ENCODE assay signal across 18 cellular contexts in the genomic region with DNA sequence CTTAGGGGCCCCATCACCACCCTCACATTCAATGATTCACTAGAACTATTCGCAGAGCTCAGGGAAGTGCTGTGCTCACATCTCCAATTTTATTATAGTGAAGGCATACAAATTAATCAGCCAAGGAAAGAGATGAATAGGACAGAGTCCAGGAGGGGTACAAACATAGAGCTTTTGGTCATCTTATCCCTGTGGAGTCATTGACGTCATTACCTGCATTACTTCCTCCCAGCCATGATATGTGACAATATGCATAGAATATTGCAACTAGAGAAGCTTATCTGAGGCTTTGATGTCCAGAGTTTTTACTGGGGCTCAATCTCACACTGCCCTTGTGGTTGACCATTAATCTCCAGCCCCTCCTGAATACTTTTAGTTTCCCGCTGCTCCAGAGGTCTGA. TPM values are rescaled to one million over a fixed set of nuclear protein-coding genes. Genes with fewer than 3 reads are reported as not detected.
DNase-seq lines count a peak whose midpoint lies in the region; ATAC-seq and TF ChIP-seq lines count a peak whose summit lies in the region.
"Had no signal": no experiment of that assay in that cellular context is flagged by ENCODE, and none has a peak within 500 bp of the region (broad histone marks: within the 10 kb centered on the region; RNA-seq: fewer than 3 reads in every experiment).

No MANE protein-coding gene starts in this region.

- CTCF ChIA-PET in activated CD4-positive, alpha-beta T cell treated with anti-CD3 and anti-CD28 coated beads for 36 hours (lab: Charles Lee) = interaction anchor here (0.6 to 3.2 kb wide), 5 partner anchors 9 to 213 kb away, joined by 3 to 15 read pairs (median 3); no protein-coding TSS in a partner anchor

- no peaks in the 10 kb centered on the region for H3K9me3 ChIP-seq in DOHH2 (ENCODE audit: control insufficient read depth, insufficient read depth, low read length)
- H3K9me3 ChIP-seq: right atrium auricular region, vagina had no signal

- no peak for TF ChIP-seq CTCF in DOHH2 (IDR thresholded peaks at IDR 0.05; ENCODE audit: low read depth, low read length, poor library complexity, severe bottlenecking)

- no peak overlapping the region for H3K27ac Mint-ChIP-seq in activated CD4-positive, alpha-beta T cell treated with anti-CD3 and anti-CD28 coated beads for 36 hours
- H3K27ac Mint-ChIP-seq in activated T-helper 17 cell treated with anti-CD3 and anti-CD28 coated beads, Interleukin-2, amount 50 U/mL, for 72 hours = no peak overlapping the region
- H3K27ac Mint-ChIP-seq in naive thymus-derived CD8-positive, alpha-beta T cell = peak overlapping the region in 7 of 10 donors; percentile 9 to 94 (median 51)

- 0 out of 2 replicates have a peak, but pooled peaks cover 4% of the 10 kb centered on the region for H3K36me3 ChIP-seq in DOHH2 (ENCODE audit: control insufficient read depth, low read length)
- H3K36me3 ChIP-seq: right atrium auricular region, vagina had no signal

- peaks cover 3% of the 10 kb centered on the region; the same call in 1 of the 2 replicates for H3K27me3 ChIP-seq in DOHH2 (ENCODE audit: control insufficient read depth, low read length)
- H3K27me3 ChIP-seq: right atrium auricular region, vagina had no signal

- 0 out of 2 replicates have a peak, but pooled peaks cover 2% of the 10 kb centered on the region for H4K20me1 ChIP-seq in DOHH2 (ENCODE audit: control insufficient read depth, insufficient read depth, low read depth, low read length)

- no peak overlapping the region for H3K4me3 ChIP-seq in DOHH2 (ENCODE audit: low read length)
- H3K4me3 ChIP-seq: right atrium auricular region, vagina had no signal

- H3K4me1 ChIP-seq in DOHH2 (ENCODE audit: control insufficient read depth, low read length) = peaks cover 32% of the 10 kb centered on the region

- H3K27ac ChIP-seq in DOHH2 (ENCODE audit: low read depth, low read length) = no peak overlapping the region
- H3K27ac ChIP-seq: right atrium auricular region, vagina, WERI-Rb-1 had no signal

- H3K9me3 Mint-ChIP-seq in activated CD4-positive, alpha-beta T cell treated with anti-CD3 and anti-CD28 coated beads for 36 hours (ENCODE audit: low read depth) = no peaks in the 10 kb centered on the region
- no peaks in the 10 kb centered on the region for H3K9me3 Mint-ChIP-seq in activated T-helper 17 cell treated with anti-CD3 and anti-CD28 coated beads, Interleukin-2, amount 50 U/mL, for 72 hours
- H3K9me3 Mint-ChIP-seq in naive thymus-derived CD8-positive, alpha-beta T cell = no peaks in the 10 kb centered on the region

- ATAC-seq in activated CD4-positive, alpha-beta T cell treated with anti-CD3 and anti-CD28 coated beads for 36 hours = no peak
- no peak for ATAC-seq in activated T-helper 17 cell treated with anti-CD3 and anti-CD28 coated beads, Interleukin-2, amount 50 U/mL, for 72 hours (replicated peaks)
- ATAC-seq in naive thymus-derived CD8-positive, alpha-beta T cell = no peak

- POLR2A ChIA-PET in activated CD4-positive, alpha-beta T cell treated with anti-CD3 and anti-CD28 coated beads for 36 hours (lab: Charles Lee) = no interaction called here
- POLR2A ChIA-PET in naive thymus-derived CD8-positive, alpha-beta T cell (lab: Charles Lee) = no interaction called here

- peak overlapping the region; percentile 74; the same call in 1 of the 2 replicates for H3K4me2 ChIP-seq in DOHH2 (ENCODE audit: low read length)

- DNase-seq in activated CD4-positive, alpha-beta T cell treated with anti-CD3 and anti-CD28 coated beads for 36 hours = no peak
- no peak for DNase-seq in activated CD4-positive, alpha-beta T cell treated with anti-CD3 and anti-CD28 coated beads for 4 hours
- no peak for DNase-seq in naive thymus-derived CD8-positive, alpha-beta T cell
- no peak for DNase-seq in hepatic stellate cell (ENCODE audit: low spot score)
- DNase-seq in inferior parietal cortex (ENCODE audit: extremely low spot score) = no peak
- DNase-seq in NCI-H526 (lab: John Stamatoyannopoulos, UW) = no peak
- DNase-seq: aorta, cortex of kidney, IMR-90, mammary epithelial cell, NCI-H1105, NCI-H82, WERI-Rb-1 had no signal

- peaks cover 3% of the 10 kb centered on the region; the same call in 1 of the 2 replicates for H3F3A ChIP-seq in DOHH2 (ENCODE audit: control insufficient read depth, insufficient read depth)

- peaks cover 3% of the 10 kb centered on the region for H3K36me3 Mint-ChIP-seq in activated CD4-positive, alpha-beta T cell treated with anti-CD3 and anti-CD28 coated beads for 36 hours (ENCODE audit: low read depth)
- H3K36me3 Mint-ChIP-seq in activated T-helper 17 cell treated with anti-CD3 and anti-CD28 coated beads, Interleukin-2, amount 50 U/mL, for 72 hours (ENCODE audit: low read depth) = peaks cover 14% of the 10 kb centered on the region
- no peaks in the 10 kb centered on the region for H3K36me3 Mint-ChIP-seq in naive thymus-derived CD8-positive, alpha-beta T cell
- H3K36me3 Mint-ChIP-seq: CD14-positive monocyte had no signal

- H3K79me2 ChIP-seq in DOHH2 (ENCODE audit: control insufficient read depth, low read length) = peaks cover 33% of the 10 kb centered on the region

- intact Hi-C loops in activated CD4-positive, alpha-beta T cell treated with anti-CD3 and anti-CD28 coated beads for 36 hours (cut with DNase I, micrococcal nuclease) = loop anchor here in 1 of 2 experiments (10.0 kb wide), 1 partner anchor 551 kb away; a partner anchor contains a TSS

- no peaks in the 10 kb centered on the region for H3K9me2 ChIP-seq in DOHH2 (replicated peaks; ENCODE audit: control insufficient read depth, low read length)

- H3K4me1 Mint-ChIP-seq in activated CD4-positive, alpha-beta T cell treated with anti-CD3 and anti-CD28 coated beads for 36 hours = peaks cover 30% of the 10 kb centered on the region
- peaks cover 22% of the 10 kb centered on the region for H3K4me1 Mint-ChIP-seq in activated T-helper 17 cell treated with anti-CD3 and anti-CD28 coated beads, Interleukin-2, amount 50 U/mL, for 72 hours
- H3K4me1 Mint-ChIP-seq in naive thymus-derived CD8-positive, alpha-beta T cell = peaks cover 13 to 38% (median 36%) of the 10 kb centered on the region in 4 donors

- no peaks in the 10 kb centered on the region for H3K27me3 Mint-ChIP-seq in activated CD4-positive, alpha-beta T cell treated with anti-CD3 and anti-CD28 coated beads for 36 hours
- H3K27me3 Mint-ChIP-seq in activated T-helper 17 cell treated with anti-CD3 and anti-CD28 coated beads, Interleukin-2, amount 50 U/mL, for 72 hours = no peaks in the 10 kb centered on the region
- H3K27me3 Mint-ChIP-seq in naive thymus-derived CD8-positive, alpha-beta T cell = no peaks in the 10 kb centered on the region

- peak overlapping the region; percentile 100 for H3K4me3 Mint-ChIP-seq in activated CD4-positive, alpha-beta T cell treated with anti-CD3 and anti-CD28 coated beads for 36 hours
- H3K4me3 Mint-ChIP-seq in activated T-helper 17 cell treated with anti-CD3 and anti-CD28 coated beads, Interleukin-2, amount 50 U/mL, for 72 hours = peak overlapping the region; percentile 98
- peak overlapping the region; percentile 46 to 99 (median 77) for H3K4me3 Mint-ChIP-seq in naive thymus-derived CD8-positive, alpha-beta T cell

RNA-seq across cellular contexts. Expression of a gene that starts 1.5 kb away (rescaled TPM):
- total RNA-seq in activated CD4-positive, alpha-beta T cell treated with anti-CD3 and anti-CD28 coated beads for 36 hours = 1 to 10 TPM; 1.8 to 2.1 TPM
- under 1 TPM; 0.77 to 0.89 TPM for total RNA-seq in activated T-helper 17 cell treated with anti-CD3 and anti-CD28 coated beads, Interleukin-2, amount 50 U/mL, for 72 hours
- under 1 TPM; 0.38 to 0.96 TPM for total RNA-seq in naive thymus-derived CD8-positive, alpha-beta T cell
- under 1 TPM in 2 of 3 donors, not detected in 1; 0.20 to 0.28 TPM for polyA plus RNA-seq in naive thymus-derived CD8-positive, alpha-beta T cell
- polyA plus RNA-seq: CD14-positive monocyte had no signal

RNA-seq across cellular contexts. Expression of a gene that starts 1.6 kb away (rescaled TPM):
- 10 to 100 TPM; 43.9 to 48.6 TPM for total RNA-seq in activated CD4-positive, alpha-beta T cell treated with anti-CD3 and anti-CD28 coated beads for 36 hours
- 10 to 100 TPM; 32.8 to 52.0 TPM for total RNA-seq in activated T-helper 17 cell treated with anti-CD3 and anti-CD28 coated beads, Interleukin-2, amount 50 U/mL, for 72 hours
- 10 to 100 TPM; 28.1 to 28.2 TPM for total RNA-seq in naive thymus-derived CD8-positive, alpha-beta T cell
- 10 to 100 TPM; 43.8 to 49.4 (median 44.3) TPM for polyA plus RNA-seq in naive thymus-derived CD8-positive, alpha-beta T cell

Comparison
In these comparisons a context has a peak if more than half of its experiments do, and no peak if none do; other contexts are left out.
1. H3K27ac Mint-ChIP-seq: peak in naive thymus-derived CD8-positive, alpha-beta T cell (7 of 10); none in activated CD4-positive, alpha-beta T cell treated with anti-CD3 and anti-CD28 coated beads for 36 hours (single experiment) and activated T-helper 17 cell treated with anti-CD3 and anti-CD28 coated beads, Interleukin-2, amount 50 U/mL, for 72 hours (single experiment).
2. Peak in every context shown above with its lines, with median percentiles within 50 percentile points of each other: H3K4me3 Mint-ChIP-seq.